In the genomic region with DNA sequence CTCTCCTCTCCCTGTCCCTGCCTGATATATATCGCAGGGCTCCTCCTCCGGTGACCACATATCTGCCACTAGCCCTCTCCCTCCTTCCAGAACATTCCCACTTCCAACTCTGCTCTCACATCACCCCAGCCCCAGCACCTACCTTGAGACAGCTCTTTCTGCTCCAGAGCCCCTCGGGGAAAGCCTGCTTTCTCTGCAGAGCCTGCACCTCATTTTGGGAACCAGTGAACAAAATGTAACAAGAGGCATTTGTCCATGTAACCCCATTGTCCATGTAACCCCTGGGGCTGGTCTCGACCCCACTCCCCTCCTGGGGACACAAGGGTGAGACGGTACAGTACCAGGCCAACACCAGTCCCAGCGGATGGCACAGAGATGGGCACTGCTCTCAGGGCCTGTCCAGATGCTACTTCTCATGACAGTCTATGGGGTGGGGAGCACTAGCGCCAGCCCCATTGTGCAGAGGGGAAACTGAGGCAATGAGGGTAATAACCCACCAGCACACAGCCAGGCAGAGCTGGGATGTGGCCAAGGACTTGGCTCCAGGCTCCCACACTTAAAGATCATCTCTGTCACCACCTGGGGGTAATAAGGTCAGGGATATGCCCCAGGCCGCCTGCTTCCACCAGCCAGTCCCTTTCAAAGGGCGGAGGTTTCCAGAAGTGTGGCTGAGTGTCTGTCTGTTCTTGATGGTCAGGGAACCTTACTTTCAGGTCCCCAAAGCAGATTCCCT, we compare ENCODE assay signal across 2 cellular contexts.
TF ChIP-seq lines count a peak whose summit lies in the region.

No MANE protein-coding gene starts in this region.

TF ChIP-seq in GM23338, 12 proteins besides CTCF, POLR2A, EP300 and RAD21:
- TF ChIP-seq, protein P1, sequence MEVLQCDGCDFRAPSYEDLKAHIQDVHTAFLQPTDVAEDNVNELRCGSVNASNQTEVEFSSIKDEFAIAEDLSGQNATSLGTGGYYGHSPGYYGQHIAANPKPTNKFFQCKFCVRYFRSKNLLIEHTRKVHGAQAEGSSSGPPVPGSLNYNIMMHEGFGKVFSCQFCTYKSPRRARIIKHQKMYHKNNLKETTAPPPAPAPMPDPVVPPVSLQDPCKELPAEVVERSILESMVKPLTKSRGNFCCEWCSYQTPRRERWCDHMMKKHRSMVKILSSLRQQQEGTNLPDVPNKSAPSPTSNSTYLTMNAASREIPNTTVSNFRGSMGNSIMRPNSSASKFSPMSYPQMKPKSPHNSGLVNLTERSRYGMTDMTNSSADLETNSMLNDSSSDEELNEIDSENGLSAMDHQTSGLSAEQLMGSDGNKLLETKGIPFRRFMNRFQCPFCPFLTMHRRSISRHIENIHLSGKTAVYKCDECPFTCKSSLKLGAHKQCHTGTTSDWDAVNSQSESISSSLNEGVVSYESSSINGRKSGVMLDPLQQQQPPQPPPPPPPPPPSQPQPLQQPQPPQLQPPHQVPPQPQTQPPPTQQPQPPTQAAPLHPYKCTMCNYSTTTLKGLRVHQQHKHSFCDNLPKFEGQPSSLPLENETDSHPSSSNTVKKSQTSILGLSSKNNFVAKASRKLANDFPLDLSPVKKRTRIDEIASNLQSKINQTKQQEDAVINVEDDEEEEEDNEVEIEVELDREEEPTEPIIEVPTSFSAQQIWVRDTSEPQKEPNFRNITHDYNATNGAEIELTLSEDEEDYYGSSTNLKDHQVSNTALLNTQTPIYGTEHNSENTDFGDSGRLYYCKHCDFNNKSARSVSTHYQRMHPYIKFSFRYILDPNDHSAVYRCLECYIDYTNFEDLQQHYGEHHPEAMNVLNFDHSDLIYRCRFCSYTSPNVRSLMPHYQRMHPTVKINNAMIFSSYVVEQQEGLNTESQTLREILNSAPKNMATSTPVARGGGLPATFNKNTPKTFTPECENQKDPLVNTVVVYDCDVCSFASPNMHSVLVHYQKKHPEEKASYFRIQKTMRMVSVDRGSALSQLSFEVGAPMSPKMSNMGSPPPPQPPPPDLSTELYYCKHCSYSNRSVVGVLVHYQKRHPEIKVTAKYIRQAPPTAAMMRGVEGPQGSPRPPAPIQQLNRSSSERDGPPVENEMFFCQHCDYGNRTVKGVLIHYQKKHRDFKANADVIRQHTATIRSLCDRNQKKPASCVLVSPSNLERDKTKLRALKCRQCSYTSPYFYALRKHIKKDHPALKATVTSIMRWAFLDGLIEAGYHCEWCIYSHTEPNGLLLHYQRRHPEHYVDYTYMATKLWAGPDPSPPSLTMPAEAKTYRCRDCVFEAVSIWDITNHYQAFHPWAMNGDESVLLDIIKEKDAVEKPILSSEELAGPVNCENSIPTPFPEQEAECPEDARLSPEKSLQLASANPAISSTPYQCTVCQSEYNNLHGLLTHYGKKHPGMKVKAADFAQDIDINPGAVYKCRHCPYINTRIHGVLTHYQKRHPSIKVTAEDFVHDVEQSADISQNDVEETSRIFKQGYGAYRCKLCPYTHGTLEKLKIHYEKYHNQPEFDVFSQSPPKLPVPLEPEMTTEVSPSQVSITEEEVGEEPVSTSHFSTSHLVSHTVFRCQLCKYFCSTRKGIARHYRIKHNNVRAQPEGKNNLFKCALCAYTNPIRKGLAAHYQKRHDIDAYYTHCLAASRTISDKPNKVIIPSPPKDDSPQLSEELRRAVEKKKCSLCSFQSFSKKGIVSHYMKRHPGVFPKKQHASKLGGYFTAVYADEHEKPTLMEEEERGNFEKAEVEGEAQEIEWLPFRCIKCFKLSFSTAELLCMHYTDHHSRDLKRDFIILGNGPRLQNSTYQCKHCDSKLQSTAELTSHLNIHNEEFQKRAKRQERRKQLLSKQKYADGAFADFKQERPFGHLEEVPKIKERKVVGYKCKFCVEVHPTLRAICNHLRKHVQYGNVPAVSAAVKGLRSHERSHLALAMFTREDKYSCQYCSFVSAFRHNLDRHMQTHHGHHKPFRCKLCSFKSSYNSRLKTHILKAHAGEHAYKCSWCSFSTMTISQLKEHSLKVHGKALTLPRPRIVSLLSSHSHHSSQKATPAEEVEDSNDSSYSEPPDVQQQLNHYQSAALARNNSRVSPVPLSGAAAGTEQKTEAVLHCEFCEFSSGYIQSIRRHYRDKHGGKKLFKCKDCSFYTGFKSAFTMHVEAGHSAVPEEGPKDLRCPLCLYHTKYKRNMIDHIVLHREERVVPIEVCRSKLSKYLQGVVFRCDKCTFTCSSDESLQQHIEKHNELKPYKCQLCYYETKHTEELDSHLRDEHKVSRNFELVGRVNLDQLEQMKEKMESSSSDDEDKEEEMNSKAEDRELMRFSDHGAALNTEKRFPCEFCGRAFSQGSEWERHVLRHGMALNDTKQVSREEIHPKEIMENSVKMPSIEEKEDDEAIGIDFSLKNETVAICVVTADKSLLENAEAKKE (CRISPR knock-in tag; IDR thresholded peaks at IDR 0.05): no peak
- TF ChIP-seq CREB1 (CRISPR knock-in tag; IDR thresholded peaks at IDR 0.05; ENCODE audit: low read depth) (no peak), NANOG (IDR thresholded peaks at IDR 0.05; ENCODE audit: borderline replicate concordance) (no peak), EZH2phosphoT487 (IDR thresholded peaks at IDR 0.05; ENCODE audit: unreplicated experiment) (no peak), POLR2AphosphoS5 (IDR thresholded peaks at IDR 0.05; ENCODE audit: low read depth) (no peak), JUNB (IDR thresholded peaks at IDR 0.05; ENCODE audit: unreplicated experiment) (no peak), EZH2 (IDR thresholded peaks at IDR 0.05; ENCODE audit: low read depth, unreplicated experiment) (no peak)
- TF ChIP-seq, protein P2, sequence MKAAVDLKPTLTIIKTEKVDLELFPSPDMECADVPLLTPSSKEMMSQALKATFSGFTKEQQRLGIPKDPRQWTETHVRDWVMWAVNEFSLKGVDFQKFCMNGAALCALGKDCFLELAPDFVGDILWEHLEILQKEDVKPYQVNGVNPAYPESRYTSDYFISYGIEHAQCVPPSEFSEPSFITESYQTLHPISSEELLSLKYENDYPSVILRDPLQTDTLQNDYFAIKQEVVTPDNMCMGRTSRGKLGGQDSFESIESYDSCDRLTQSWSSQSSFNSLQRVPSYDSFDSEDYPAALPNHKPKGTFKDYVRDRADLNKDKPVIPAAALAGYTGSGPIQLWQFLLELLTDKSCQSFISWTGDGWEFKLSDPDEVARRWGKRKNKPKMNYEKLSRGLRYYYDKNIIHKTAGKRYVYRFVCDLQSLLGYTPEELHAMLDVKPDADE (IDR thresholded peaks at IDR 0.05): no peak

TF ChIP-seq in liver, 16 proteins besides CTCF, POLR2A, EP300 and RAD21 (continued from another document):
- TF ChIP-seq, protein P3, sequence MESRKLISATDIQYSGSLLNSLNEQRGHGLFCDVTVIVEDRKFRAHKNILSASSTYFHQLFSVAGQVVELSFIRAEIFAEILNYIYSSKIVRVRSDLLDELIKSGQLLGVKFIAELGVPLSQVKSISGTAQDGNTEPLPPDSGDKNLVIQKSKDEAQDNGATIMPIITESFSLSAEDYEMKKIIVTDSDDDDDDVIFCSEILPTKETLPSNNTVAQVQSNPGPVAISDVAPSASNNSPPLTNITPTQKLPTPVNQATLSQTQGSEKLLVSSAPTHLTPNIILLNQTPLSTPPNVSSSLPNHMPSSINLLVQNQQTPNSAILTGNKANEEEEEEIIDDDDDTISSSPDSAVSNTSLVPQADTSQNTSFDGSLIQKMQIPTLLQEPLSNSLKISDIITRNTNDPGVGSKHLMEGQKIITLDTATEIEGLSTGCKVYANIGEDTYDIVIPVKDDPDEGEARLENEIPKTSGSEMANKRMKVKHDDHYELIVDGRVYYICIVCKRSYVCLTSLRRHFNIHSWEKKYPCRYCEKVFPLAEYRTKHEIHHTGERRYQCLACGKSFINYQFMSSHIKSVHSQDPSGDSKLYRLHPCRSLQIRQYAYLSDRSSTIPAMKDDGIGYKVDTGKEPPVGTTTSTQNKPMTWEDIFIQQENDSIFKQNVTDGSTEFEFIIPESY (IDR thresholded peaks at IDR 0.05): no peak
